In the genomic region with DNA sequence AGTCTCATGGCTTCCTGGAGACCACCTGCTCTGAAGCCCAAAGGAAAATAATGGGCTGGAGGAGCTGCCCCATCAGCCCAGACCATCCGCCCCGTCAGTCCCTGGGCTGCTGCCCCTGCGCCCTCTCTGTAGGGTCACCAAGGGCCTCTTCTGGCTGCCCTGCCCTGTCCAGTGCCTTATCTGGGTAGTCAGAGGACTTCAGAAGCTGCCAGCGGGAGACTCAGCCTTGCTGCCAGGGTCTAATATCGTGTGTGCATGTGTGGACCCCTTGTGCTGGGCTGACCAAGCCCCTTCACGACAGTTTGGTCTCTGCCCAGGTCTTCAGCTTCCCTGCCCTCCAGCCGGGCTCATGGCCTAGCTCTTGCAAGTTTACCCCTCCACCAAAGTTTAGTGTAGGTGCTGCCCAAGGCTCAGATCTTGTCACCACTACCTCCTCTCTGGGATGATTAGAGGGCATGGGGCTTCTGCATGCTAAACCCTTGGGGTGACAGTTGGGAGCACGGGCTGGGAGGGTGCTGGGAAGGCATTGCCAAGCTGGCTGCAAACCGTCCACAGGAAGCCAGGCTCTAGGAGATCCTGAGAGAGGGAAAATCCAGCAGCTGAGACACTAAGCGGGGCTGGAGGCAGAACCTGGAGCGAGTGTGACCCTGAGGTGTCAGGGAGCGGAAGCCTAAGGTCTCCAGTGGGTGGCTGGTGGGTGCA, we compare ENCODE assay signal across 24 cellular contexts. TPM values are rescaled to one million over a fixed set of nuclear protein-coding genes. Genes with fewer than 3 reads are reported as not detected.
DNase-seq lines count a peak whose midpoint lies in the region; ATAC-seq, FAIRE-seq and TF ChIP-seq lines count a peak whose summit lies in the region.
"Had no signal": no experiment of that assay in that cellular context is flagged by ENCODE, and none has a peak within 500 bp of the region (broad histone marks: within the 10 kb centered on the region; RNA-seq: fewer than 3 reads in every experiment).

No MANE protein-coding gene starts in this region.

- no peak for TF ChIP-seq CTCF in GM23338 (conservative IDR thresholded peaks at IDR 0.05; ENCODE audit: low read depth in 2 of 2)
- TF ChIP-seq CTCF in left lung (IDR thresholded peaks at IDR 0.05): no peak
- TF ChIP-seq CTCF in spleen (IDR thresholded peaks at IDR 0.05 in 8 of 11, conservative IDR thresholded peaks at IDR 0.05 in 3 of 11): no peak
- TF ChIP-seq CTCF in transverse colon (IDR thresholded peaks at IDR 0.05): no peak

- H3K36me3 Mint-ChIP-seq in GM23338 (ENCODE audit: low read depth): no peaks in the 10 kb centered on the region; the same call in 2 of the 3 replicates

- ATAC-seq in GM23338 (no peak), left lung (peak; percentile 4), GM19351 (IDR thresholded peaks at IDR 0.05; ENCODE audit: unreplicated experiment) (no peak)
- ATAC-seq: stimulated activated naive CD8-positive, alpha-beta T cell treated with anti-CD3 and anti-CD28 coated beads, Interleukin-15, Interleukin-2, amounts not matched to agents 100 U/mL and 50 U/mL, for 24 hours; T-helper 17 cell had no signal

- H3K4me2 ChIP-seq in GM23338: no peak overlapping the region

- no peaks in the 10 kb centered on the region for H3F3A ChIP-seq in GM23338 (replicated peaks; ENCODE audit: low read depth)

- H2AFZ ChIP-seq in GM23338: 0 out of 2 replicates have a peak overlapping the region, but pooled peaks have one; percentile 18

- TF ChIP-seq EP300 in transverse colon (IDR thresholded peaks at IDR 0.05; ENCODE audit: low read depth): no peak

- intact Hi-C loops in left lung (cut with DNase I): loop anchor here in 1 of 2 donors (10.0 kb wide), 1 partner anchor 389 kb away; no protein-coding TSS in a partner anchor
- intact Hi-C loops in spleen (cut with DNase I; ENCODE audit: low total_unique reads): loop anchor here (10.0 kb wide), 1 partner anchor 139 kb away; no protein-coding TSS in a partner anchor
- intact Hi-C loops in transverse colon (cut with DNase I; ENCODE audit: low total_unique reads): no loop called here

- H3K4me1 Mint-ChIP-seq in GM23338: no peaks in the 10 kb centered on the region; the same call in 2 of the 3 replicates

- FAIRE-seq in urothelium cell line (lab: Jason Lieb, UNC): no peak
- FAIRE-seq: bronchial epithelial cell had no signal

- H3K27ac Mint-ChIP-seq in GM23338: no peak overlapping the region
- H3K27ac Mint-ChIP-seq: activated T-cell treated with anti-CD3 and anti-CD28 coated beads, Interleukin-2, amount 50 U/mL, for 24 hours; T-helper 17 cell had no signal

- H3K9me3 ChIP-seq in left lung: no peaks in the 10 kb centered on the region
- H3K9me3 ChIP-seq in spleen: peaks cover 0 to 6% (median 0%) of the 10 kb centered on the region in 8 donors
- H3K9me3 ChIP-seq in transverse colon: no peaks in the 10 kb centered on the region
- H3K9me3 ChIP-seq: Caco-2 had no signal

- H3K36me3 ChIP-seq in GM23338 (ENCODE audit: insufficient read depth) (no peaks in the 10 kb centered on the region), left lung (no peaks in the 10 kb centered on the region), spleen (no peaks in the 10 kb centered on the region), transverse colon (no peaks in the 10 kb centered on the region)
- H3K36me3 ChIP-seq: HAP-1 had no signal

- H3K4me3 Mint-ChIP-seq in GM23338: no peak overlapping the region
- H3K4me3 Mint-ChIP-seq: activated T-cell treated with anti-CD3 and anti-CD28 coated beads, Interleukin-2, amount 50 U/mL, for 24 hours; T-helper 17 cell had no signal

- no peak for DNase-seq in GM23338 (ENCODE audit: low spot score)
- no peak for DNase-seq in left lung
- peak; percentile 66 for DNase-seq in spleen
- DNase-seq in urothelium cell line (ENCODE audit: low spot score): no peak
- no peak for DNase-seq in transverse colon
- no peak for DNase-seq in GM03348 (ENCODE audit: low spot score)
- DNase-seq: activated CD8-positive, alpha-beta memory T cell treated with anti-CD3 and anti-CD28 coated beads for 24 hours; activated naive CD4-positive, alpha-beta T cell; activated T-cell treated with anti-CD3 and anti-CD28 coated beads, Interleukin-2, amount 50 U/mL, for 24 hours; Caco-2; DND-41; kidney glomerular epithelial cell; mammary epithelial cell; NCI-H1092; NCI-H2029; NCI-H69; stimulated activated CD4-positive, alpha-beta T cell treated with anti-CD3 and anti-CD28 coated beads, Interleukin-4, amount 100 ng/mL, for 24 hours; stimulated activated naive CD8-positive, alpha-beta T cell treated with anti-CD3 and anti-CD28 coated beads, Interleukin-15, Interleukin-2, amounts not matched to agents 100 U/mL and 50 U/mL, for 24 hours; T-helper 17 cell; trophoblast cell had no signal

- H3K27ac ChIP-seq in GM23338 (ENCODE audit: low read depth) (no peak overlapping the region), cingulate gyrus (ENCODE audit: low read depth, low read length) (peak overlapping the region; percentile 43), left lung (peak overlapping the region in 1 of 2 donors; percentile 5), spleen (no peak overlapping the region), transverse colon (no peak overlapping the region)

- H3K4me3 ChIP-seq in GM23338: no peak overlapping the region
- no peak overlapping the region for H3K4me3 ChIP-seq in left lung
- no peak overlapping the region for H3K4me3 ChIP-seq in spleen
- H3K4me3 ChIP-seq in transverse colon: no peak overlapping the region
- H3K4me3 ChIP-seq: HAP-1 had no signal

- peaks cover 2% of the 10 kb centered on the region for H3K27me3 Mint-ChIP-seq in GM23338 (ENCODE audit: insufficient read depth, low read depth, poor library complexity)
- H3K27me3 Mint-ChIP-seq: activated T-cell treated with anti-CD3 and anti-CD28 coated beads, Interleukin-2, amount 50 U/mL, for 24 hours; T-helper 17 cell had no signal

- TF ChIP-seq POLR2A in spleen (IDR thresholded peaks at IDR 0.05) (no peak), transverse colon (IDR thresholded peaks at IDR 0.05) (no peak)

- H4K20me1 ChIP-seq in GM23338 (replicated peaks; ENCODE audit: insufficient read depth): no peaks in the 10 kb centered on the region

- H3K4me1 ChIP-seq in GM23338 (ENCODE audit: insufficient read depth) (no peaks in the 10 kb centered on the region), left lung (peaks cover 3 to 8% of the 10 kb centered on the region in 2 donors), spleen (peaks cover 0 to 28% (median 8%) of the 10 kb centered on the region in 6 donors), transverse colon (peaks cover 0 to 14% (median 3%) of the 10 kb centered on the region in 4 donors)
- H3K4me1 ChIP-seq: HAP-1 had no signal

- H3K9me3 Mint-ChIP-seq in GM23338: peaks cover under 1% of the 10 kb centered on the region; the same call in 1 of the 3 replicates
- H3K9me3 Mint-ChIP-seq: activated T-cell treated with anti-CD3 and anti-CD28 coated beads, Interleukin-2, amount 50 U/mL, for 24 hours had no signal

- in situ Hi-C loops in transverse colon (cut with MboI; ENCODE audit: low pct_ligation_motif_present in 1 of 4, low pct_unique_long_range_greater_than_20kb in 1 of 4, low sequenced_read_pairs in 3 of 4): loop anchor here (10.0 to 25.0 kb wide), 5 partner anchors 79 to 766 kb away; a partner anchor contains a TSS

- WGBS in spleen, 5 donors: 64 to 76% (median 72%) methylated on average over 9 to 12 of the region's 12 CpGs
- WGBS in transverse colon (ENCODE audit: low coverage in 1 of 2), 2 donors: 89% methylated on average over 12 of the region's 12 CpGs; no CpG with 5 or more reads in 1 of the 2 donors

- no peaks in the 10 kb centered on the region for H3K9me2 ChIP-seq in GM23338 (ENCODE audit: insufficient read depth)

- no peaks in the 10 kb centered on the region for H3K27me3 ChIP-seq in GM23338 (ENCODE audit: insufficient read depth)
- H3K27me3 ChIP-seq in left lung: no peaks in the 10 kb centered on the region
- no peaks in the 10 kb centered on the region for H3K27me3 ChIP-seq in spleen (replicated peaks in 1 of 7)
- no peaks in the 10 kb centered on the region for H3K27me3 ChIP-seq in transverse colon

- no peaks in the 10 kb centered on the region for H3K79me2 ChIP-seq in GM23338 (replicated peaks; ENCODE audit: insufficient read depth)

TF ChIP-seq in GM23338, 12 proteins besides CTCF, POLR2A, EP300 and RAD21:
- TF ChIP-seq NANOG (IDR thresholded peaks at IDR 0.05; ENCODE audit: borderline replicate concordance) (no peak), EZH2phosphoT487 (IDR thresholded peaks at IDR 0.05; ENCODE audit: unreplicated experiment) (no peak), JUNB (IDR thresholded peaks at IDR 0.05; ENCODE audit: unreplicated experiment) (no peak), CREB1 (CRISPR knock-in tag; IDR thresholded peaks at IDR 0.05; ENCODE audit: low read depth) (no peak), ZNF114 (CRISPR knock-in tag; IDR thresholded peaks at IDR 0.05) (no peak), ZNF331 (CRISPR knock-in tag; IDR thresholded peaks at IDR 0.05; ENCODE audit: low read depth) (no peak)

RNA-seq across cellular contexts. Expression of a gene that starts 20.6 kb away (rescaled TPM):
- 22.0 and 27.6 TPM in 2 replicates for total RNA-seq in GM23338 (2014; rRNA removed; shearing (Covaris generic))
- polyA plus RNA-seq in GM23338 (2016; fragmentation: Nextera tagmentation; extraction: Ambion mirVana): 58.8 and 60.7 TPM in 2 replicates
- total RNA-seq in left lung: 10 to 100 TPM; 45.2 to 47.4 TPM
- total RNA-seq in spleen: 10 to 100 TPM; 23.2 to 43.9 (median 31.6) TPM
- 10 to 100 TPM; 49.9 to 59.4 (median 56.5) TPM for polyA plus RNA-seq in spleen
- 10 to 100 TPM; 24.2 to 91.5 (median 35.7) TPM for total RNA-seq in transverse colon

RNA-seq across cellular contexts. Expression of a gene that starts 38.6 kb away (rescaled TPM):
- 17.2 and 18.0 TPM in 2 replicates for total RNA-seq in GM23338 (2014; rRNA removed; shearing (Covaris generic))
- polyA plus RNA-seq in GM23338 (2016; fragmentation: Nextera tagmentation; extraction: Ambion mirVana) (17.1 and 18.8 TPM in 2 replicates), spleen (1 to 10 TPM; 6.5 to 8.2 (median 6.8) TPM)
- total RNA-seq in left lung (10 to 100 TPM in 1 of 2 donors, 1 to 10 TPM in 1; 7.2 to 11.6 TPM), spleen (10 to 100 TPM in 4 of 7 donors, 1 to 10 TPM in 3; 8.1 to 12.8 (median 10.7) TPM), transverse colon (1 to 10 TPM in 3 of 4 donors, not detected in 1; 2.6 to 4.6 (median 2.7) TPM)
